1 cellular context compared by ENCODE assay signal in the genomic region with DNA sequence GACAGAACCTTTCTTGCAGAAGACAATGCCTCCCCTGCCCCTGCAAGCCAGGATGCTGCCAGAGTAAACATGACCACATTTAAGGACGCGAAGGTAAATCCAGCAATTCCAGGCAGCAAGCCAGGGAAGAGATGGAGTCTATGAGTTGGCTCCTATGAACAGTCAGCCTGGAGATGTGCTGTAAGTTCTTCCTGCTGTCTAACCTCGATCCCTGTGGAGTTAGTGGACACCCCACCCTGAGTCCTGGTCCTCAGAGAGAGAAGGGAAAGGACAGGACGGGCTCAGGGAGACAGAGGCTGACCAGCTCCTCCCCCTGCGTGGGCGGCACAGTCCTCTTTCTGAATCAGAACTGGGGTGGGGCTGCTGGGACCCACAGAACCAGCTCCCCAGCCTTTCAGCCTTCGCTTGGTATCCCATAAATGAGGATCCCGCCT.
TF ChIP-seq lines count a peak whose summit lies in the region.

No MANE protein-coding gene starts in this region.

TF ChIP-seq in H1, 55 proteins besides CTCF, POLR2A, EP300 and RAD21:
- TF ChIP-seq, protein P1, sequence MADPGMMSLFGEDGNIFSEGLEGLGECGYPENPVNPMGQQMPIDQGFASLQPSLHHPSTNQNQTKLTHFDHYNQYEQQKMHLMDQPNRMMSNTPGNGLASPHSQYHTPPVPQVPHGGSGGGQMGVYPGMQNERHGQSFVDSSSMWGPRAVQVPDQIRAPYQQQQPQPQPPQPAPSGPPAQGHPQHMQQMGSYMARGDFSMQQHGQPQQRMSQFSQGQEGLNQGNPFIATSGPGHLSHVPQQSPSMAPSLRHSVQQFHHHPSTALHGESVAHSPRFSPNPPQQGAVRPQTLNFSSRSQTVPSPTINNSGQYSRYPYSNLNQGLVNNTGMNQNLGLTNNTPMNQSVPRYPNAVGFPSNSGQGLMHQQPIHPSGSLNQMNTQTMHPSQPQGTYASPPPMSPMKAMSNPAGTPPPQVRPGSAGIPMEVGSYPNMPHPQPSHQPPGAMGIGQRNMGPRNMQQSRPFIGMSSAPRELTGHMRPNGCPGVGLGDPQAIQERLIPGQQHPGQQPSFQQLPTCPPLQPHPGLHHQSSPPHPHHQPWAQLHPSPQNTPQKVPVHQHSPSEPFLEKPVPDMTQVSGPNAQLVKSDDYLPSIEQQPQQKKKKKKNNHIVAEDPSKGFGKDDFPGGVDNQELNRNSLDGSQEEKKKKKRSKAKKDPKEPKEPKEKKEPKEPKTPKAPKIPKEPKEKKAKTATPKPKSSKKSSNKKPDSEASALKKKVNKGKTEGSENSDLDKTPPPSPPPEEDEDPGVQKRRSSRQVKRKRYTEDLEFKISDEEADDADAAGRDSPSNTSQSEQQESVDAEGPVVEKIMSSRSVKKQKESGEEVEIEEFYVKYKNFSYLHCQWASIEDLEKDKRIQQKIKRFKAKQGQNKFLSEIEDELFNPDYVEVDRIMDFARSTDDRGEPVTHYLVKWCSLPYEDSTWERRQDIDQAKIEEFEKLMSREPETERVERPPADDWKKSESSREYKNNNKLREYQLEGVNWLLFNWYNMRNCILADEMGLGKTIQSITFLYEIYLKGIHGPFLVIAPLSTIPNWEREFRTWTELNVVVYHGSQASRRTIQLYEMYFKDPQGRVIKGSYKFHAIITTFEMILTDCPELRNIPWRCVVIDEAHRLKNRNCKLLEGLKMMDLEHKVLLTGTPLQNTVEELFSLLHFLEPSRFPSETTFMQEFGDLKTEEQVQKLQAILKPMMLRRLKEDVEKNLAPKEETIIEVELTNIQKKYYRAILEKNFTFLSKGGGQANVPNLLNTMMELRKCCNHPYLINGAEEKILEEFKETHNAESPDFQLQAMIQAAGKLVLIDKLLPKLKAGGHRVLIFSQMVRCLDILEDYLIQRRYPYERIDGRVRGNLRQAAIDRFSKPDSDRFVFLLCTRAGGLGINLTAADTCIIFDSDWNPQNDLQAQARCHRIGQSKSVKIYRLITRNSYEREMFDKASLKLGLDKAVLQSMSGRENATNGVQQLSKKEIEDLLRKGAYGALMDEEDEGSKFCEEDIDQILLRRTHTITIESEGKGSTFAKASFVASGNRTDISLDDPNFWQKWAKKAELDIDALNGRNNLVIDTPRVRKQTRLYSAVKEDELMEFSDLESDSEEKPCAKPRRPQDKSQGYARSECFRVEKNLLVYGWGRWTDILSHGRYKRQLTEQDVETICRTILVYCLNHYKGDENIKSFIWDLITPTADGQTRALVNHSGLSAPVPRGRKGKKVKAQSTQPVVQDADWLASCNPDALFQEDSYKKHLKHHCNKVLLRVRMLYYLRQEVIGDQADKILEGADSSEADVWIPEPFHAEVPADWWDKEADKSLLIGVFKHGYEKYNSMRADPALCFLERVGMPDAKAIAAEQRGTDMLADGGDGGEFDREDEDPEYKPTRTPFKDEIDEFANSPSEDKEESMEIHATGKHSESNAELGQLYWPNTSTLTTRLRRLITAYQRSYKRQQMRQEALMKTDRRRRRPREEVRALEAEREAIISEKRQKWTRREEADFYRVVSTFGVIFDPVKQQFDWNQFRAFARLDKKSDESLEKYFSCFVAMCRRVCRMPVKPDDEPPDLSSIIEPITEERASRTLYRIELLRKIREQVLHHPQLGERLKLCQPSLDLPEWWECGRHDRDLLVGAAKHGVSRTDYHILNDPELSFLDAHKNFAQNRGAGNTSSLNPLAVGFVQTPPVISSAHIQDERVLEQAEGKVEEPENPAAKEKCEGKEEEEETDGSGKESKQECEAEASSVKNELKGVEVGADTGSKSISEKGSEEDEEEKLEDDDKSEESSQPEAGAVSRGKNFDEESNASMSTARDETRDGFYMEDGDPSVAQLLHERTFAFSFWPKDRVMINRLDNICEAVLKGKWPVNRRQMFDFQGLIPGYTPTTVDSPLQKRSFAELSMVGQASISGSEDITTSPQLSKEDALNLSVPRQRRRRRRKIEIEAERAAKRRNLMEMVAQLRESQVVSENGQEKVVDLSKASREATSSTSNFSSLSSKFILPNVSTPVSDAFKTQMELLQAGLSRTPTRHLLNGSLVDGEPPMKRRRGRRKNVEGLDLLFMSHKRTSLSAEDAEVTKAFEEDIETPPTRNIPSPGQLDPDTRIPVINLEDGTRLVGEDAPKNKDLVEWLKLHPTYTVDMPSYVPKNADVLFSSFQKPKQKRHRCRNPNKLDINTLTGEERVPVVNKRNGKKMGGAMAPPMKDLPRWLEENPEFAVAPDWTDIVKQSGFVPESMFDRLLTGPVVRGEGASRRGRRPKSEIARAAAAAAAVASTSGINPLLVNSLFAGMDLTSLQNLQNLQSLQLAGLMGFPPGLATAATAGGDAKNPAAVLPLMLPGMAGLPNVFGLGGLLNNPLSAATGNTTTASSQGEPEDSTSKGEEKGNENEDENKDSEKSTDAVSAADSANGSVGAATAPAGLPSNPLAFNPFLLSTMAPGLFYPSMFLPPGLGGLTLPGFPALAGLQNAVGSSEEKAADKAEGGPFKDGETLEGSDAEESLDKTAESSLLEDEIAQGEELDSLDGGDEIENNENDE (IDR thresholded peaks at IDR 0.05; ENCODE audit: insufficient replicate concordance, low read length) = no peak
- 0 out of 2 replicates have a peak, but pooled peaks have one; percentile 27 for TF ChIP-seq EGR1 (IDR thresholded peaks at IDR 0.05; ENCODE audit: borderline replicate concordance, low read depth, low read length)
- peak; percentile 73; the same call in 1 of the 2 replicates for TF ChIP-seq KDM1A (IDR thresholded peaks at IDR 0.05; ENCODE audit: borderline replicate concordance, low read length)
- TF ChIP-seq SRF (IDR thresholded peaks at IDR 0.05; ENCODE audit: low read depth, low read length) = no peak
- no peak for TF ChIP-seq CBX5 (IDR thresholded peaks at IDR 0.05; ENCODE audit: low read depth, low read length)
- TF ChIP-seq TCF12 (IDR thresholded peaks at IDR 0.05; ENCODE audit: low read depth, low read length) = no peak
- TF ChIP-seq FOSL1 (IDR thresholded peaks at IDR 0.05; ENCODE audit: insufficient read depth, low read depth, low read length) = no peak
